ENCODE assay signal across 16 cellular contexts in the genomic region with DNA sequence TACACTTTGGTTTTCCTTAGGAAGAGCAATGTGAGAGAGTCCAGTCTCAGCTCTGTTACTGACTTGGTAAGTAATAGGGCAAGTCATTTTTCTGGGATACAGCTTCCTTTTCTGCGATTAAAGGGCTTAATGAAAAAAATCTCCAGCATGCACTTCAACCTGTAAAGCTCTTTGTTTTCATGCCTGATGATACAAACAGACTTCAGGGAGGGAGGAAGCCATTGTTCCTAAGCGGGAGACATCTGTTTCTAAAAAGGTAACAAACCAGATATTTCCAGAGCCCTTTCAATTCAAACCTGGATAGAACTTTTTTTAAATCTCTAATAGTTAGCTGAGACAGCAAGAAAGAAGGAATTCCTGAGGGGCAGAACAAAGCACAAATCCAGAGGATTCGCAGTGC. TPM values are rescaled to one million over a fixed set of nuclear protein-coding genes. Genes with fewer than 3 reads are reported as not detected.
DNase-seq lines count a peak whose midpoint lies in the region; ATAC-seq and TF ChIP-seq lines count a peak whose summit lies in the region.
"Had no signal": no experiment of that assay in that cellular context is flagged by ENCODE, and none has a peak within 500 bp of the region (broad histone marks: within the 10 kb centered on the region; RNA-seq: fewer than 3 reads in every experiment).

No MANE protein-coding gene starts in this region.

- intact Hi-C loops in heart left ventricle (cut with DNase I) (loop anchor here in 2 of 10 donors (1.0 to 2.0 kb wide), 3 partner anchors 12 to 152 kb away; a partner anchor contains a TSS), left ventricle myocardium superior (cut with micrococcal nuclease) (no loop called here), IMR-90 (cut with micrococcal nuclease) (no loop called here)
- intact Hi-C loops in CD4-positive, alpha-beta T cell (cut with DNase I, micrococcal nuclease) = no loop called here

- no peak for TF ChIP-seq POLR2A in heart left ventricle (IDR thresholded peaks at IDR 0.05)
- TF ChIP-seq POLR2A in IMR-90 (IDR thresholded peaks at IDR 0.05; ENCODE audit: low read depth, low read length) = no peak

- WGBS in heart left ventricle, 4 donors = 64 to 73% (median 70%) methylated on average over 3 of the region's 3 CpGs
- no CpG with 5 or more reads among the region's 3 CpGs for WGBS in IMR-90 (ENCODE audit: extremely low coverage in 2 of 2, insufficient read length in 1 of 2), 2 experiments

- H3K4me1 ChIP-seq in heart left ventricle = peaks cover 0 to 49% (median 17%) of the 10 kb centered on the region in 12 donors
- peaks cover 8% of the 10 kb centered on the region for H3K4me1 ChIP-seq in IMR-90 (ENCODE audit: control insufficient read depth, insufficient read depth, low read length)

- H3K36me3 ChIP-seq in heart left ventricle (peaks cover 0 to 71% (median 63%) of the 10 kb centered on the region in 9 donors), IMR-90 (ENCODE audit: control insufficient read depth, insufficient read depth, low read length) (peaks cover 32% of the 10 kb centered on the region)

- H3K36me3 Mint-ChIP-seq in CD4-positive, alpha-beta T cell (ENCODE audit: low read depth) = peaks cover 67% of the 10 kb centered on the region

- TF ChIP-seq CTCF in heart left ventricle (IDR thresholded peaks at IDR 0.05) (no peak), IMR-90 (conservative IDR thresholded peaks at IDR 0.05; ENCODE audit: low read depth, low read length) (no peak)
- TF ChIP-seq CTCF in CD4-positive, alpha-beta T cell (IDR thresholded peaks at IDR 0.05) = no peak

- ATAC-seq in heart left ventricle = peak in 1 of 4 donors; percentile 66
- no peak for ATAC-seq in left ventricle myocardium superior
- ATAC-seq in CD4-positive, alpha-beta T cell (ENCODE audit: poor library complexity) = no peak
- ATAC-seq in IMR-90 (ENCODE audit: low read depth) = no peak
- no peak for ATAC-seq in HG03025 (IDR thresholded peaks at IDR 0.05; ENCODE audit: low FRiP score, unreplicated experiment)

- H2BK5ac ChIP-seq in IMR-90 (ENCODE audit: low read depth, low read length, poor library complexity, severe bottlenecking) = no peak overlapping the region

- CTCF ChIA-PET in CD4-positive, alpha-beta T cell (lab: Charles Lee) = no interaction called here
- CTCF ChIA-PET in IMR-90 (lab: Yijun Ruan, JAX) = no interaction called here

- H2AK9ac ChIP-seq in IMR-90 (replicated peaks; ENCODE audit: low read depth, low read length, poor library complexity) = no peak overlapping the region

- H3K4me3 ChIP-seq in heart left ventricle = no peak overlapping the region
- H3K4me3 ChIP-seq in IMR-90 (ENCODE audit: insufficient read depth, low read depth, low read length) = no peak overlapping the region
- H3K4me3 ChIP-seq: HAP-1 had no signal

- peak overlapping the region in 11 of 12 donors; percentile 19 to 82 (median 60) for H3K27ac ChIP-seq in heart left ventricle
- no peak overlapping the region for H3K27ac ChIP-seq in CD4-positive, alpha-beta T cell (ENCODE audit: low read depth, low read length)
- peak overlapping the region; percentile 26; the same call in 1 of the 2 replicates for H3K27ac ChIP-seq in IMR-90 (ENCODE audit: insufficient read depth, low read length)
- peak overlapping the region; percentile 39 for H3K27ac ChIP-seq in cingulate gyrus (ENCODE audit: low read depth, low read length)
- no peak overlapping the region for H3K27ac ChIP-seq in substantia nigra (ENCODE audit: low read depth, low read length, poor library complexity, severe bottlenecking)
- H3K27ac ChIP-seq: HL-60 had no signal

- H3K14ac ChIP-seq in IMR-90 (replicated peaks; ENCODE audit: low read depth, low read length) = no peak overlapping the region

- no peak overlapping the region for H3K9ac ChIP-seq in IMR-90 (ENCODE audit: low read depth, low read length)

- no peak overlapping the region for H3K56ac ChIP-seq in IMR-90 (ENCODE audit: extremely low read depth, insufficient read depth, low read length)

- DNase-seq in heart left ventricle (no peak), left ventricle myocardium superior (no peak), IMR-90 (no peak), substantia nigra (lab: John Stamatoyannopoulos, UW) (no peak), nucleus accumbens (lab: John Stamatoyannopoulos, UW) (no peak)
- DNase-seq in CD4-positive, alpha-beta T cell = no peak
- DNase-seq: C1 segment of cervical spinal cord; CD4-positive, alpha-beta memory T cell; DND-41; GDM1 had no signal

- peaks cover 11 to 47% of the 10 kb centered on the region in 2 experiments for H3K79me1 ChIP-seq in IMR-90 (ENCODE audit: low read depth in 1 of 2, low read length in 2 of 2)

- no peak overlapping the region for H3K23ac ChIP-seq in IMR-90 (ENCODE audit: low read depth, low read length)

- dilution Hi-C loops in IMR-90 (cut with HindIII; ENCODE audit: low sequenced_read_pairs, unreplicated experiment) = no loop called here

- H4K91ac ChIP-seq in IMR-90 (ENCODE audit: insufficient read depth, low read depth, low read length) = 0 out of 2 replicates have a peak overlapping the region, but pooled peaks have one; percentile 27

- no peak overlapping the region for H3K18ac ChIP-seq in IMR-90 (ENCODE audit: low read depth, low read length)

- no peak overlapping the region for H3K4me2 ChIP-seq in IMR-90 (ENCODE audit: low read depth, low read length)

- H3K4me3 Mint-ChIP-seq in CD4-positive, alpha-beta T cell = no peak overlapping the region
- H3K4me3 Mint-ChIP-seq: B cell; CD4-positive, alpha-beta memory T cell had no signal

- H3K4me1 Mint-ChIP-seq in CD4-positive, alpha-beta T cell (ENCODE audit: low read depth) = peaks cover 32% of the 10 kb centered on the region

- no peak overlapping the region for H3K4ac ChIP-seq in IMR-90 (ENCODE audit: low read depth, low read length)

- H2BK15ac ChIP-seq in IMR-90 (ENCODE audit: low read depth, low read length) = no peak overlapping the region

- H2BK20ac ChIP-seq in IMR-90 (ENCODE audit: low read depth, low read length) = no peak overlapping the region

- peak overlapping the region; percentile 15; the same call in 1 of the 2 replicates for H2BK120ac ChIP-seq in IMR-90 (ENCODE audit: low read depth, low read length)

- H3K9me3 Mint-ChIP-seq in CD4-positive, alpha-beta T cell = no peaks in the 10 kb centered on the region
- H3K9me3 Mint-ChIP-seq: CD4-positive, alpha-beta memory T cell had no signal

- no TSS peak for BruUV-seq in IMR-90 (replicated peaks; lab: Mats Ljungman, UMichigan)

- H4K5ac ChIP-seq in IMR-90 (ENCODE audit: low read depth, low read length) = no peak overlapping the region

- no peaks in the 10 kb centered on the region for H3K9me1 ChIP-seq in IMR-90 (ENCODE audit: insufficient read depth, low read length)

- H3K27me3 ChIP-seq in heart left ventricle = no peaks in the 10 kb centered on the region
- no peaks in the 10 kb centered on the region for H3K27me3 ChIP-seq in CD4-positive, alpha-beta T cell (ENCODE audit: control insufficient read depth, insufficient read depth, low read length)
- H3K27me3 ChIP-seq in IMR-90 (ENCODE audit: control insufficient read depth, insufficient read depth, low read length) = no peaks in the 10 kb centered on the region

- H3K27me3 Mint-ChIP-seq in CD4-positive, alpha-beta T cell = no peaks in the 10 kb centered on the region
- H3K27me3 Mint-ChIP-seq: B cell; CD4-positive, alpha-beta memory T cell had no signal

- H4K20me1 ChIP-seq in IMR-90 (ENCODE audit: insufficient read depth, low read length) = no peaks in the 10 kb centered on the region

- H3K9me3 ChIP-seq in heart left ventricle = no peaks in the 10 kb centered on the region
- no peaks in the 10 kb centered on the region for H3K9me3 ChIP-seq in CD4-positive, alpha-beta T cell (ENCODE audit: control insufficient read depth, low read length)
- no peaks in the 10 kb centered on the region for H3K9me3 ChIP-seq in IMR-90 (ENCODE audit: control insufficient read depth, insufficient read depth, low read length)
- H3K9me3 ChIP-seq: HAP-1 had no signal

- H3K27ac Mint-ChIP-seq in CD4-positive, alpha-beta T cell = peak overlapping the region; percentile 43
- H3K27ac Mint-ChIP-seq: B cell had no signal

- in situ Hi-C loops in IMR-90 (cut with MboI; ENCODE audit: low sequenced_read_pairs) = no loop called here

- H2AK5ac ChIP-seq in IMR-90 (ENCODE audit: low read depth, low read length) = no peak overlapping the region

- H2AFZ ChIP-seq in IMR-90 (replicated peaks; ENCODE audit: low read length, poor library complexity) = no peak overlapping the region

- POLR2A ChIA-PET in CD4-positive, alpha-beta T cell (lab: Charles Lee) = interaction anchor here (1.4 kb wide), 1 partner anchor 12 kb away, joined by 5 read pairs; no protein-coding TSS in a partner anchor
- POLR2A ChIA-PET in IMR-90 (lab: Charles Lee; ENCODE audit: unreplicated experiment) = no interaction called here

- no peak for TF ChIP-seq RAD21 in IMR-90 (IDR thresholded peaks at IDR 0.05; ENCODE audit: low read length)

- no peak overlapping the region for H4K8ac ChIP-seq in IMR-90 (ENCODE audit: low read depth in 2 of 2, low read length in 2 of 2)

RNA-seq across cellular contexts. Expression of a gene that starts 5.2 kb away (rescaled TPM):
- total RNA-seq in heart left ventricle = 1 to 10 TPM in 2 of 9 donors, under 1 TPM in 7; 0.07 to 3.8 (median 0.50) TPM
- polyA plus RNA-seq in heart left ventricle = under 1 TPM; 0.38 to 0.47 TPM
- total RNA-seq in left ventricle myocardium superior = 0.55 TPM
- total RNA-seq in CD4-positive, alpha-beta T cell = 10 to 100 TPM; 37.0 to 39.8 TPM
- 25.8 and 26.1 TPM in 2 replicates for total RNA-seq in IMR-90 (2012; rRNA removed)
- 26.5 and 29.6 TPM in 2 replicates for polyA plus RNA-seq in IMR-90 (2012; rRNA removed)
- polyA plus RNA-seq in IMR-90 (2012; cell fraction: cytosol; rRNA removed) = 12.7 and 19.2 TPM in 2 replicates
- 28.4 and 44.9 TPM in 2 replicates for polyA plus RNA-seq in IMR-90 (2012; cell fraction: nucleus; rRNA removed; ENCODE audit: low replicate concordance)
- total RNA-seq: H1 had no signal
- polyA plus RNA-seq: H1 had no signal

RNA-seq across cellular contexts. Expression of a gene that starts 14.5 kb away (rescaled TPM):
- total RNA-seq in heart left ventricle = 10 to 100 TPM; 16.0 to 27.3 (median 22.0) TPM
- 10 to 100 TPM in 1 of 2 donors, 1 to 10 TPM in 1; 4.2 to 15.3 TPM for polyA plus RNA-seq in heart left ventricle
- total RNA-seq in left ventricle myocardium superior = 19.5 TPM
- total RNA-seq in CD4-positive, alpha-beta T cell = 10 to 100 TPM; 20.7 to 21.8 TPM
- total RNA-seq in IMR-90 (2012; rRNA removed) = 86.4 and 105 TPM in 2 replicates
- 48.8 and 49.5 TPM in 2 replicates for polyA plus RNA-seq in IMR-90 (2012; rRNA removed)
- 24.3 and 40.6 TPM in 2 replicates for polyA plus RNA-seq in IMR-90 (2012; cell fraction: cytosol; rRNA removed)
- polyA plus RNA-seq in IMR-90 (2012; cell fraction: nucleus; rRNA removed; ENCODE audit: low replicate concordance) = 28.6 and 46.9 TPM in 2 replicates

RNA-seq across cellular contexts. Expression of a gene that starts 14.9 kb away (rescaled TPM):
- total RNA-seq in heart left ventricle (10 to 100 TPM in 2 of 9 donors, 1 to 10 TPM in 7; 2.4 to 11.0 (median 6.3) TPM), left ventricle myocardium superior (7.0 TPM), IMR-90 (2012; rRNA removed) (83.3 and 88.0 TPM in 2 replicates)
- polyA plus RNA-seq in heart left ventricle (10 to 100 TPM in 1 of 2 donors, 1 to 10 TPM in 1; 2.2 to 19.5 TPM), IMR-90 (2012; rRNA removed) (63.7 and 68.0 TPM in 2 replicates)
- total RNA-seq in CD4-positive, alpha-beta T cell = under 1 TPM; 0.25 to 0.36 TPM
- 21.7 and 43.0 TPM in 2 replicates for polyA plus RNA-seq in IMR-90 (2012; cell fraction: cytosol; rRNA removed)
- polyA plus RNA-seq in IMR-90 (2012; cell fraction: nucleus; rRNA removed; ENCODE audit: low replicate concordance) = 13.7 and 69.2 TPM in 2 replicates

RNA-seq across cellular contexts. Expression of a gene that starts 48.1 kb away (rescaled TPM):
- total RNA-seq in heart left ventricle = 10 to 100 TPM; 48.3 to 69.8 (median 57.2) TPM
- polyA plus RNA-seq in heart left ventricle = 10 to 100 TPM; 32.6 to 34.2 TPM
- total RNA-seq in left ventricle myocardium superior = 58.7 TPM
- 10 to 100 TPM; 14.4 to 14.7 TPM for total RNA-seq in CD4-positive, alpha-beta T cell
- total RNA-seq in IMR-90 (2012; rRNA removed) = 45.0 and 48.9 TPM in 2 replicates
- polyA plus RNA-seq in IMR-90 (2012; rRNA removed) = 25.6 and 29.5 TPM in 2 replicates
- polyA plus RNA-seq in IMR-90 (2012; cell fraction: cytosol; rRNA removed) = 13.0 and 17.9 TPM in 2 replicates
- 4.1 and 11.5 TPM in 2 replicates for polyA plus RNA-seq in IMR-90 (2012; cell fraction: nucleus; rRNA removed; ENCODE audit: low replicate concordance)

Comparison
In these comparisons a context has a peak if more than half of its experiments do, and no peak if none do; other contexts are left out.
1. H3K27ac ChIP-seq: peak in heart left ventricle (11 of 12), IMR-90 (single experiment) and cingulate gyrus (single experiment); none in CD4-positive, alpha-beta T cell (single experiment) and substantia nigra (single experiment).